23 cellular contexts compared by ENCODE assay signal in genomic region chr18:37493352-37493935, GRCh38.
"Had no signal": no experiment of that assay in that cellular context is flagged by ENCODE, and none has a peak within 500 bp of the region (broad histone marks: within the 10 kb centered on the region; RNA-seq: fewer than 3 reads in every experiment).

No MANE protein-coding gene starts in this region.

- H3K36me3 Mint-ChIP-seq: stimulated activated effector memory CD8-positive, alpha-beta T cell treated with anti-CD3 and anti-CD28 coated beads, Interleukin-12 subunit alpha, Interleukin-12 subunit beta, amount 100 ng/mL, for 72 hours had no signal

- H3K4me3 ChIP-seq: dorsolateral prefrontal cortex, esophagus muscularis mucosa, gastrocnemius medialis, lung, psoas muscle, right lobe of liver, tibial artery, upper lobe of left lung, uterus had no signal

- ATAC-seq: gastrocnemius medialis; left colon; left ventricle myocardium superior; psoas muscle; right lobe of liver; stimulated activated effector memory CD8-positive, alpha-beta T cell treated with anti-CD3 and anti-CD28 coated beads, Interleukin-12 subunit alpha, Interleukin-12 subunit beta, amount 100 ng/mL, for 72 hours had no signal

- H3K9me3 ChIP-seq: esophagus muscularis mucosa, gastrocnemius medialis, neutrophil, psoas muscle, right lobe of liver, tibial artery, upper lobe of left lung, uterus had no signal

- DNase-seq: cortex of kidney; dorsolateral prefrontal cortex; effector CD8-positive, alpha-beta T cell; gastrocnemius medialis; left colon; left ventricle myocardium superior; mesenchymal stem cell; naive B cell; psoas muscle; retina; right lobe of liver; stimulated activated CD4-positive, alpha-beta T cell treated with anti-CD3 and anti-CD28 coated beads, Interleukin-4, amount 100 ng/mL, for 1 hour; stimulated activated CD8-positive, alpha-beta memory T cell treated with anti-CD3 and anti-CD28 coated beads, Interleukin-4, amount 100 ng/mL, for 48 hours; tibial artery; upper lobe of left lung; uterus had no signal

- H3K36me3 ChIP-seq: esophagus muscularis mucosa, gastrocnemius medialis, neutrophil, right lobe of liver, tibial artery, upper lobe of left lung, uterus had no signal

- H3K4me1 Mint-ChIP-seq: stimulated activated effector memory CD8-positive, alpha-beta T cell treated with anti-CD3 and anti-CD28 coated beads, Interleukin-12 subunit alpha, Interleukin-12 subunit beta, amount 100 ng/mL, for 72 hours had no signal

- H3K9me3 Mint-ChIP-seq: nephron; stimulated activated naive CD8-positive, alpha-beta T cell treated with anti-CD3 and anti-CD28 coated beads, Interleukin-15, Interleukin-2, amounts not matched to agents 100 ng/mL and 50 ng/mL, for 24 hours had no signal

- H3K4me3 Mint-ChIP-seq: nephron; stimulated activated effector memory CD8-positive, alpha-beta T cell treated with anti-CD3 and anti-CD28 coated beads, Interleukin-12 subunit alpha, Interleukin-12 subunit beta, amount 100 ng/mL, for 72 hours; stimulated activated naive CD8-positive, alpha-beta T cell treated with anti-CD3 and anti-CD28 coated beads, Interleukin-15, Interleukin-2, amounts not matched to agents 100 ng/mL and 50 ng/mL, for 24 hours had no signal

- H3K27ac Mint-ChIP-seq: stimulated activated effector memory CD8-positive, alpha-beta T cell treated with anti-CD3 and anti-CD28 coated beads, Interleukin-12 subunit alpha, Interleukin-12 subunit beta, amount 100 ng/mL, for 72 hours; stimulated activated naive CD8-positive, alpha-beta T cell treated with anti-CD3 and anti-CD28 coated beads, Interleukin-15, Interleukin-2, amounts not matched to agents 100 ng/mL and 50 ng/mL, for 24 hours had no signal

- H3K4me1 ChIP-seq: esophagus muscularis mucosa, gastrocnemius medialis, psoas muscle, tibial artery, upper lobe of left lung, uterus had no signal

- H3K27ac ChIP-seq: epithelial cell of prostate, esophagus muscularis mucosa, gastrocnemius medialis, neutrophil, psoas muscle, right lobe of liver, tibial artery, upper lobe of left lung, uterus had no signal

- H3K27me3 ChIP-seq: right lobe of liver, upper lobe of left lung, uterus had no signal
